8 cellular contexts compared by ENCODE assay signal in the genomic region with DNA sequence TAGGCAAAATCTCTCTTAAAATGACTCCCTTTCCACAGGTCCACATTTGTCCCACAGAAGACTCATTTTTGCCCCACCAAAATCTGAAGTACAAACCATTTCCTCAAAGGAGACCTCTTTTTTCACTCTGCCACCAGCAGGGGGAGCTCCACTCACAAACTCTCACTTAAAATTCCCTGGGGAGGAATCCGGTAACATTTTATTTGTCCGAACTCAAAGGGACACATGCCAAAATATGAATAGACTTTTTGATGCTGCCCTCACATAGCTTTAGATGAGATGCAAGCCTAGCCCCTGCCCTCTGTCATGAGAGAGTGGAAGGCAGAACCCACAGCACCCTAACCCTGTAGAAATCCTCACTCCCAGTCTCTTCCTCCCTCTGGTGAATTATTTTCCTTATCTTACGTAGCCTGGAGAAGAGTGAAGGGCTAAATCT. TPM values are rescaled to one million over a fixed set of nuclear protein-coding genes. Genes with fewer than 3 reads are reported as not detected.
DNase-seq lines count a peak whose midpoint lies in the region; ATAC-seq, FAIRE-seq and TF ChIP-seq lines count a peak whose summit lies in the region.

No MANE protein-coding gene starts in this region.

- no peaks in the 10 kb centered on the region for H3K36me3 Mint-ChIP-seq in activated CD8-positive, alpha-beta memory T cell treated with anti-CD3 and anti-CD28 coated beads, Interleukin-2, amount 10 ng/mL, durations not matched to agents 7 days and 5 days
- no peaks in the 10 kb centered on the region for H3K36me3 Mint-ChIP-seq in naive B cell
- peaks cover 10% of the 10 kb centered on the region for H3K36me3 Mint-ChIP-seq in stimulated activated memory B cell treated with anti-CD40 and anti-IgM and Interleukin-4, amounts not matched to agents 10 μg/mL and 1 μg/mL and 100 μg/mL, for 72 hours

- no peak overlapping the region for H3K4me3 Mint-ChIP-seq in activated CD8-positive, alpha-beta memory T cell treated with anti-CD3 and anti-CD28 coated beads, Interleukin-2, amount 10 ng/mL, durations not matched to agents 7 days and 5 days
- peak overlapping the region in 6 of 8 donors; percentile 2 to 78 (median 30) for H3K4me3 Mint-ChIP-seq in naive B cell
- H3K4me3 Mint-ChIP-seq in stimulated activated memory B cell treated with anti-CD40 and anti-IgM and Interleukin-4, amounts not matched to agents 10 μg/mL and 1 μg/mL and 100 μg/mL, for 72 hours: peak overlapping the region; percentile 38

- CTCF ChIA-PET in activated CD8-positive, alpha-beta memory T cell treated with anti-CD3 and anti-CD28 coated beads, Interleukin-2, amount 10 ng/mL, durations not matched to agents 7 days and 5 days (lab: Charles Lee): interaction anchor here (0.6 to 1.6 kb wide), 15 partner anchors 8 to 526 kb away, joined by 3 to 10 read pairs (median 3); a partner anchor contains a TSS

- H3K4me3 ChIP-seq in epithelial cell of proximal tubule (ENCODE audit: low read depth, low read length): peak overlapping the region; percentile 38

- H3K27me3 Mint-ChIP-seq in activated CD8-positive, alpha-beta memory T cell treated with anti-CD3 and anti-CD28 coated beads, Interleukin-2, amount 10 ng/mL, durations not matched to agents 7 days and 5 days: peaks cover 14% of the 10 kb centered on the region
- no peaks in the 10 kb centered on the region for H3K27me3 Mint-ChIP-seq in naive B cell
- no peaks in the 10 kb centered on the region for H3K27me3 Mint-ChIP-seq in stimulated activated memory B cell treated with anti-CD40 and anti-IgM and Interleukin-4, amounts not matched to agents 10 μg/mL and 1 μg/mL and 100 μg/mL, for 72 hours

- FAIRE-seq in GM18507 (lab: Jason Lieb, UNC): peak; percentile 82

- H3K4me1 Mint-ChIP-seq in activated CD8-positive, alpha-beta memory T cell treated with anti-CD3 and anti-CD28 coated beads, Interleukin-2, amount 10 ng/mL, durations not matched to agents 7 days and 5 days: peaks cover 7% of the 10 kb centered on the region
- peaks cover 8 to 10% (median 10%) of the 10 kb centered on the region in 3 donors for H3K4me1 Mint-ChIP-seq in naive B cell
- peaks cover 8% of the 10 kb centered on the region for H3K4me1 Mint-ChIP-seq in stimulated activated memory B cell treated with anti-CD40 and anti-IgM and Interleukin-4, amounts not matched to agents 10 μg/mL and 1 μg/mL and 100 μg/mL, for 72 hours

- no peak overlapping the region for H3K27ac Mint-ChIP-seq in activated CD8-positive, alpha-beta memory T cell treated with anti-CD3 and anti-CD28 coated beads, Interleukin-2, amount 10 ng/mL, durations not matched to agents 7 days and 5 days
- H3K27ac Mint-ChIP-seq in naive B cell: no peak overlapping the region
- peak overlapping the region; percentile 3 for H3K27ac Mint-ChIP-seq in stimulated activated memory B cell treated with anti-CD40 and anti-IgM and Interleukin-4, amounts not matched to agents 10 μg/mL and 1 μg/mL and 100 μg/mL, for 72 hours

- TF ChIP-seq CTCF in epithelial cell of proximal tubule (conservative IDR thresholded peaks at IDR 0.05; ENCODE audit: low read depth, low read length): peak; percentile 90

- peak; percentile 56 for DNase-seq in AG08395 (ENCODE audit: low spot score)
- DNase-seq in GM18507 (ENCODE audit: extremely low spot score, insufficient read length, low read depth): no peak
- DNase-seq in NCI-H460 (ENCODE audit: extremely low read depth, low read depth): peak; percentile 74
- peak; percentile 61 for DNase-seq in activated CD8-positive, alpha-beta memory T cell treated with anti-CD3 and anti-CD28 coated beads, Interleukin-2, amount 10 ng/mL, durations not matched to agents 7 days and 5 days
- DNase-seq in epithelial cell of proximal tubule (ENCODE audit: low read depth): no peak
- peak; percentile 54 for DNase-seq in naive B cell
- DNase-seq in cerebellar nuclear complex (lab: John Stamatoyannopoulos, UW): no peak

- no peak for ATAC-seq in activated CD8-positive, alpha-beta memory T cell treated with anti-CD3 and anti-CD28 coated beads, Interleukin-2, amount 10 ng/mL, durations not matched to agents 7 days and 5 days
- ATAC-seq in naive B cell (ENCODE audit: low read depth in 2 of 2): peak in 1 of 2 donors; percentile 44
- ATAC-seq in stimulated activated memory B cell treated with anti-CD40 and anti-IgM and Interleukin-4, amounts not matched to agents 10 μg/mL and 1 μg/mL and 100 μg/mL, for 72 hours: no peak

- H3K9me3 Mint-ChIP-seq in activated CD8-positive, alpha-beta memory T cell treated with anti-CD3 and anti-CD28 coated beads, Interleukin-2, amount 10 ng/mL, durations not matched to agents 7 days and 5 days (ENCODE audit: low read depth): no peaks in the 10 kb centered on the region
- H3K9me3 Mint-ChIP-seq in naive B cell: peaks cover 0 to 5% (median 0%) of the 10 kb centered on the region in 7 donors
- H3K9me3 Mint-ChIP-seq in stimulated activated memory B cell treated with anti-CD40 and anti-IgM and Interleukin-4, amounts not matched to agents 10 μg/mL and 1 μg/mL and 100 μg/mL, for 72 hours: no peaks in the 10 kb centered on the region

RNA-seq across cellular contexts. Expression of a gene that starts 57.1 kb away (rescaled TPM):
- 3.3 and 6.4 TPM in 2 replicates for total RNA-seq in NCI-H460 (2014; rRNA removed; shearing (Covaris generic))
- 4.5 and 8.7 TPM in 2 replicates for polyA plus RNA-seq in NCI-H460 (2014; cell fraction: nucleus; rRNA removed)
- 1 to 10 TPM; 1.5 to 1.6 TPM for total RNA-seq in activated CD8-positive, alpha-beta memory T cell treated with anti-CD3 and anti-CD28 coated beads, Interleukin-2, amount 10 ng/mL, durations not matched to agents 7 days and 5 days
- 1.5 and 2.8 TPM in 2 replicates for total RNA-seq in epithelial cell of proximal tubule
- 10 to 100 TPM; 13.0 to 24.3 (median 17.1) TPM for polyA plus RNA-seq in naive B cell (ENCODE audit: low read depth in 6 of 6)

Comparison
In these comparisons a context has a peak if more than half of its experiments do, and no peak if none do; other contexts are left out.
1. DNase-seq: peak in AG08395 (single experiment), NCI-H460 (single experiment), activated CD8-positive, alpha-beta memory T cell treated with anti-CD3 and anti-CD28 coated beads, Interleukin-2, amount 10 ng/mL, durations not matched to agents 7 days and 5 days (single experiment) and naive B cell (single experiment); none in GM18507 (single experiment), epithelial cell of proximal tubule (single experiment) and cerebellar nuclear complex (0 of 2).